ENCODE assay signal across 11 cellular contexts in the genomic region with DNA sequence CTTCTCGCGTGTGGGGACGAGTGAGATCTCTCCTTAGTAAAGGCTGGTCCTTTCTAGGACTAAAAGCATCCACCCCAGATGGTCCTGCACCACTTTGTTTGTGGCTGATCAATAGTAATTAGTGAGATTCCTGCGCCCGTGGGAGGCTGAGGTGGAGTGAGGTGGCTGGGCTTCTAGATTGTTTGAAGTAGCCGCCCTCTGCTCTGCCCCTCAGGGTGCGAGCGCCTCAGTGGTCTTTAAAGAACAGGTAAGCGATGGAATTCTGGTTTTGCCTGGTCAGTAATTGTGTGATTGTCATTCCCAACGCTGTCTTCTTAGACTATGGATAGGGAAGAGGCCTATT. TPM values are rescaled to one million over a fixed set of nuclear protein-coding genes. Genes with fewer than 3 reads are reported as not detected.
DNase-seq lines count a peak whose midpoint lies in the region; ATAC-seq and TF ChIP-seq lines count a peak whose summit lies in the region.
"Had no signal": no experiment of that assay in that cellular context is flagged by ENCODE, and none has a peak within 500 bp of the region (broad histone marks: within the 10 kb centered on the region; RNA-seq: fewer than 3 reads in every experiment).

No MANE protein-coding gene starts in this region.

- peaks cover 0 to 8% (median 0%) of the 10 kb centered on the region in 3 donors for H3K36me3 ChIP-seq in esophagus squamous epithelium
- no peaks in the 10 kb centered on the region for H3K36me3 ChIP-seq in skeletal muscle satellite cell (ENCODE audit: insufficient read depth, low read length)
- H3K36me3 ChIP-seq in uterus = no peaks in the 10 kb centered on the region

- H3K9ac ChIP-seq in skeletal muscle satellite cell (ENCODE audit: low read depth, low read length) = peak overlapping the region; percentile 29

- WGBS in esophagus squamous epithelium, 2 donors = 35 to 56% methylated on average over 10 of the region's 10 CpGs

- H3K4me1 ChIP-seq in esophagus squamous epithelium (peaks cover 11 to 37% (median 20%) of the 10 kb centered on the region in 3 donors), skeletal muscle satellite cell (ENCODE audit: control insufficient read depth, insufficient read depth, low read length) (peaks cover 9% of the 10 kb centered on the region), uterus (no peaks in the 10 kb centered on the region)

- H3K36me3 Mint-ChIP-seq in T-helper 17 cell (ENCODE audit: low read depth) = no peaks in the 10 kb centered on the region

- H3K27ac Mint-ChIP-seq in T-helper 17 cell = peak overlapping the region; percentile 84

- peaks cover 30% of the 10 kb centered on the region for H3K4me1 Mint-ChIP-seq in T-helper 17 cell

- no peaks in the 10 kb centered on the region for H3K9me3 ChIP-seq in T-helper 17 cell (ENCODE audit: control insufficient read depth, low read length, poor library complexity, severe bottlenecking)
- H3K9me3 ChIP-seq in esophagus squamous epithelium = no peaks in the 10 kb centered on the region
- no peaks in the 10 kb centered on the region for H3K9me3 ChIP-seq in skeletal muscle satellite cell (replicated peaks; ENCODE audit: low read length)
- H3K9me3 ChIP-seq in uterus = no peaks in the 10 kb centered on the region

- H3K27ac ChIP-seq in esophagus squamous epithelium = peak overlapping the region; percentile 88 to 94 (median 92)
- peak overlapping the region in 1 of 2 donors; percentile 45 for H3K27ac ChIP-seq in uterus
- H3K27ac ChIP-seq: HL-60 had no signal

- H3K27me3 ChIP-seq in esophagus squamous epithelium = no peaks in the 10 kb centered on the region
- no peaks in the 10 kb centered on the region for H3K27me3 ChIP-seq in skeletal muscle satellite cell (ENCODE audit: control insufficient read depth, insufficient read depth, low read length)
- H3K27me3 ChIP-seq in uterus = no peaks in the 10 kb centered on the region

- H3K4me2 ChIP-seq in skeletal muscle satellite cell (ENCODE audit: low read length) = peak overlapping the region; percentile 76

- ATAC-seq in T-helper 17 cell = no peak
- ATAC-seq in left colon = no peak

- DNase-seq in ELF-1 (ENCODE audit: low read depth, low spot score) (peak; percentile 67), T-helper 17 cell (no peak), esophagus squamous epithelium (lab: John Stamatoyannopoulos, UW) (no peak), dermis blood vessel endothelial cell (no peak), left colon (no peak), EL (no peak), uterus (no peak)
- DNase-seq: NCI-H82 had no signal

- peak overlapping the region; percentile 91 for H3K4me3 Mint-ChIP-seq in T-helper 17 cell

- no peak for TF ChIP-seq CTCF in esophagus squamous epithelium (IDR thresholded peaks at IDR 0.05)
- no peak for TF ChIP-seq CTCF in uterus (IDR thresholded peaks at IDR 0.05)

- H3K4me3 ChIP-seq in esophagus squamous epithelium = peak overlapping the region in 3 of 4 donors; percentile 25 to 51 (median 26)
- no peak overlapping the region for H3K4me3 ChIP-seq in skeletal muscle satellite cell (ENCODE audit: low read length)
- peak overlapping the region in 1 of 2 donors; percentile 7 for H3K4me3 ChIP-seq in uterus

- intact Hi-C loops in esophagus squamous epithelium (cut with DNase I) = no loop called here
- intact Hi-C loops in left colon (cut with DNase I, micrococcal nuclease) = loop anchor here in 1 of 2 donors (10.0 kb wide), 2 partner anchors 61 to 121 kb away; a partner anchor contains a TSS
- intact Hi-C loops in uterus (cut with DNase I; ENCODE audit: low total_unique reads) = loop anchor here (10.0 kb wide), 1 partner anchor 61 kb away; a partner anchor contains a TSS

- TF ChIP-seq POLR2A in esophagus squamous epithelium (IDR thresholded peaks at IDR 0.05) (no peak), uterus (IDR thresholded peaks at IDR 0.05) (no peak)

- H3K27me3 Mint-ChIP-seq in T-helper 17 cell = no peaks in the 10 kb centered on the region

RNA-seq across cellular contexts. Expression of a gene that starts 20.7 kb away (rescaled TPM):
- total RNA-seq in T-helper 17 cell (10 to 100 TPM; 16.0 TPM), esophagus squamous epithelium (10 to 100 TPM in 3 of 4 donors, 1 to 10 TPM in 1; 9.4 to 22.9 (median 15.2) TPM), dermis blood vessel endothelial cell (9.9 and 21.7 TPM in 2 replicates), left colon (10 to 100 TPM; 19.7 to 21.5 TPM), uterus (10 to 100 TPM in 1 of 4 donors, 1 to 10 TPM in 3; 2.0 to 21.9 (median 5.3) TPM)
- 14.7 and 16.2 TPM in 2 replicates for total RNA-seq in skeletal muscle satellite cell (2012; rRNA removed)

RNA-seq across cellular contexts. Expression of a gene that starts 23.1 kb away (rescaled TPM):
- total RNA-seq in T-helper 17 cell (10 to 100 TPM; 14.6 to 15.1 TPM), esophagus squamous epithelium (10 to 100 TPM; 14.9 to 40.4 (median 26.0) TPM), dermis blood vessel endothelial cell (56.2 and 74.5 TPM in 2 replicates), left colon (10 to 100 TPM; 22.6 to 26.8 TPM), uterus (10 to 100 TPM in 3 of 4 donors, 1 to 10 TPM in 1; 5.1 to 41.6 (median 25.7) TPM)
- total RNA-seq in skeletal muscle satellite cell (2012; rRNA removed) = 34.0 and 36.5 TPM in 2 replicates

RNA-seq across cellular contexts. Expression of a gene that starts 45.6 kb away (rescaled TPM):
- total RNA-seq in T-helper 17 cell (under 1 TPM; 0.42 to 0.52 TPM), esophagus squamous epithelium (under 1 TPM in 3 of 4 donors, not detected in 1; 0.38 to 0.83 (median 0.70) TPM), dermis blood vessel endothelial cell (0.34 and 0.37 TPM in 2 replicates), left colon (under 1 TPM; 0.34 to 0.52 TPM), uterus (under 1 TPM in 1 of 4 donors, not detected in 3; 0.79 TPM)
- total RNA-seq in skeletal muscle satellite cell (2012; rRNA removed) = 0.22 and 0.25 TPM in 2 replicates
- total RNA-seq: endothelial cell of umbilical vein had no signal
